In genomic region chr17:50459081-50459676, GRCh38 we compare ENCODE assay signal across 16 cellular contexts. TPM values are rescaled to one million over a fixed set of nuclear protein-coding genes. Genes with fewer than 3 reads are reported as not detected.
DNase-seq lines count a peak whose midpoint lies in the region; ATAC-seq, FAIRE-seq and TF ChIP-seq lines count a peak whose summit lies in the region.
"Had no signal": no experiment of that assay in that cellular context is flagged by ENCODE, and none has a peak within 500 bp of the region (broad histone marks: within the 10 kb centered on the region; RNA-seq: fewer than 3 reads in every experiment).

No MANE protein-coding gene starts in this region.

- H3K27me3 Mint-ChIP-seq in natural killer cell (ENCODE audit: low read depth in 2 of 2): no peaks in the 10 kb centered on the region
- no peaks in the 10 kb centered on the region for H3K27me3 Mint-ChIP-seq in stimulated activated naive CD8-positive, alpha-beta T cell treated with anti-CD3 and anti-CD28 coated beads, Interleukin-15, amount 100 ng/mL, for 72 hours
- H3K27me3 Mint-ChIP-seq: B cell; effector memory CD8-positive, alpha-beta T cell had no signal

- H3K9ac ChIP-seq in BLaER1 treated with 17β-estradiol and CSF1 and Interleukin-3, amounts not matched to agents 10 nM and 100 nM: 0 out of 22 replicates have a peak overlapping the region, but pooled peaks of 1 of the 11 experiments have one; percentile 7
- peak overlapping the region; percentile 17; the same call in 1 of the 2 replicates for H3K9ac ChIP-seq in HepG2 (ENCODE audit: insufficient read depth, low read depth, low read length)

- no peaks in the 10 kb centered on the region for H3K27me3 ChIP-seq in BLaER1 treated with 17β-estradiol and CSF1 and Interleukin-3, amounts not matched to agents 10 nM and 100 nM
- no peaks in the 10 kb centered on the region for H3K27me3 ChIP-seq in WERI-Rb-1 (ENCODE audit: insufficient read depth, low read depth, severe bottlenecking)
- no peaks in the 10 kb centered on the region for H3K27me3 ChIP-seq in HepG2 (ENCODE audit: control insufficient read depth in 1 of 2, insufficient read depth in 2 of 2, low read length in 2 of 2)
- H3K27me3 ChIP-seq: ascending aorta, SJSA1, upper lobe of left lung had no signal

- no peak for TF ChIP-seq RAD21 in HepG2 (CRISPR knock-in tag; IDR thresholded peaks at IDR 0.05)

- peaks cover 0 to 44% (median 0%) of the 10 kb centered on the region in 11 experiments; a peak in 5 of 22 replicates for H3K36me3 ChIP-seq in BLaER1 treated with 17β-estradiol and CSF1 and Interleukin-3, amounts not matched to agents 10 nM and 100 nM
- H3K36me3 ChIP-seq in WERI-Rb-1 (no peaks in the 10 kb centered on the region), HepG2 (replicated peaks in 1 of 2; ENCODE audit: control insufficient read depth in 1 of 2, insufficient read depth in 2 of 2, low read length in 2 of 2) (peaks cover 10 to 24% of the 10 kb centered on the region in 2 experiments; a peak in 4 of 5 replicates)
- H3K36me3 ChIP-seq: SJSA1 had no signal

- DNase-seq in HT-29 (ENCODE audit: low spot score) (peak; percentile 67), WERI-Rb-1 (no peak), HepG2 (ENCODE audit: low spot score) (peak; percentile 95), NK-92 (lab: John Stamatoyannopoulos, UW; ENCODE audit: unreplicated experiment) (no peak), natural killer cell (no peak), GM19238 (ENCODE audit: insufficient read length, low spot score) (no peak)
- DNase-seq in stimulated activated naive CD8-positive, alpha-beta T cell treated with anti-CD3 and anti-CD28 coated beads, Interleukin-15, amount 100 ng/mL, for 72 hours: no peak
- DNase-seq: effector memory CD8-positive, alpha-beta T cell; H7; NCI-H446 had no signal

- no peak overlapping the region for H3K27ac Mint-ChIP-seq in natural killer cell
- H3K27ac Mint-ChIP-seq in stimulated activated naive CD8-positive, alpha-beta T cell treated with anti-CD3 and anti-CD28 coated beads, Interleukin-15, amount 100 ng/mL, for 72 hours: no peak overlapping the region
- H3K27ac Mint-ChIP-seq: B cell; effector memory CD8-positive, alpha-beta T cell had no signal

- 0 out of 22 replicates have a peak overlapping the region, but pooled peaks of 2 of the 11 experiments have one; percentile 3 to 12 for H3K27ac ChIP-seq in BLaER1 treated with 17β-estradiol and CSF1 and Interleukin-3, amounts not matched to agents 10 nM and 100 nM
- H3K27ac ChIP-seq in WERI-Rb-1: peak overlapping the region; percentile 42
- H3K27ac ChIP-seq in HepG2 (ENCODE audit: extremely low read length, insufficient read depth, low read length): peak overlapping the region; percentile 41
- H3K27ac ChIP-seq: ascending aorta, SJSA1, upper lobe of left lung, VCaP had no signal

- peaks cover 25 to 43% (median 34%) of the 10 kb centered on the region in 10 experiments for H3K4me1 ChIP-seq in BLaER1 treated with 17β-estradiol and CSF1 and Interleukin-3, amounts not matched to agents 10 nM and 100 nM
- peaks cover 24% of the 10 kb centered on the region for H3K4me1 ChIP-seq in HepG2 (ENCODE audit: insufficient read depth, low read length)
- H3K4me1 ChIP-seq: ascending aorta, upper lobe of left lung had no signal

- POLR2A ChIA-PET in HepG2 (lab: Yijun Ruan, JAX): interaction anchor here (0.7 to 2.8 kb wide), 10 partner anchors 9 to 232 kb away, joined by 3 to 23 read pairs (median 8); partner anchors contain the start of genes ACSF2, CHAD and LRRC59

- no peak overlapping the region for H3K4me3 ChIP-seq in BLaER1 treated with 17β-estradiol and CSF1 and Interleukin-3, amounts not matched to agents 10 nM and 100 nM
- H3K4me3 ChIP-seq in WERI-Rb-1 (ENCODE audit: low read depth, low read length) (no peak overlapping the region), HepG2 (replicated peaks in 1 of 3; ENCODE audit: insufficient read depth in 1 of 3, low read depth in 2 of 3, low read length in 3 of 3) (peak overlapping the region in 1 of 3 experiments; percentile 18; a peak in 1 of 6 replicates)
- H3K4me3 ChIP-seq: ascending aorta, SJSA1, upper lobe of left lung had no signal

- no peaks in the 10 kb centered on the region for H3K9me3 ChIP-seq in BLaER1 treated with 17β-estradiol and CSF1 and Interleukin-3, amounts not matched to agents 10 nM and 100 nM (replicated peaks in 1 of 11)
- H3K9me3 ChIP-seq in WERI-Rb-1 (ENCODE audit: severe bottlenecking): no peaks in the 10 kb centered on the region
- H3K9me3 ChIP-seq in HepG2 (ENCODE audit: low read length): no peaks in the 10 kb centered on the region
- H3K9me3 ChIP-seq: ascending aorta, SJSA1, upper lobe of left lung had no signal

- CTCF ChIA-PET in HepG2 (lab: Yijun Ruan, JAX; ENCODE audit: low intra/inter-chr PET ratio, low total read pairs): no interaction called here

- TF ChIP-seq CTCF in WERI-Rb-1 (IDR thresholded peaks at IDR 0.05; ENCODE audit: low read depth, low read length) (no peak), HepG2 (CRISPR knock-in tag; IDR thresholded peaks at IDR 0.05) (peak; percentile 26), natural killer cell (IDR thresholded peaks at IDR 0.05) (no peak)

- H3K79me2 ChIP-seq in HepG2 (ENCODE audit: insufficient read depth, low read length): no peaks in the 10 kb centered on the region

- H3K9me3 Mint-ChIP-seq in natural killer cell: no peaks in the 10 kb centered on the region
- H3K9me3 Mint-ChIP-seq in stimulated activated naive CD8-positive, alpha-beta T cell treated with anti-CD3 and anti-CD28 coated beads, Interleukin-15, amount 100 ng/mL, for 72 hours: no peaks in the 10 kb centered on the region
- H3K9me3 Mint-ChIP-seq: effector memory CD8-positive, alpha-beta T cell had no signal

- in situ Hi-C loops in HepG2 (cut with HindIII; ENCODE audit: extremely low pct_ligation_motif_present, low pct_unique_long_range_greater_than_20kb): no loop called here

- no peaks in the 10 kb centered on the region for H3K36me3 Mint-ChIP-seq in natural killer cell

- peak overlapping the region; percentile 27 to 76 (median 55); a peak in 21 of 22 replicates for H3K4me2 ChIP-seq in BLaER1 treated with 17β-estradiol and CSF1 and Interleukin-3, amounts not matched to agents 10 nM and 100 nM
- H3K4me2 ChIP-seq in HepG2 (ENCODE audit: low read depth, low read length): peak overlapping the region; percentile 62

- TF ChIP-seq EP300 in HepG2 (IDR thresholded peaks at IDR 0.05; ENCODE audit: low read depth in 2 of 2, low read length in 2 of 2): peak; percentile 39 to 57; a peak in 2 of 4 replicates
- TF ChIP-seq EP300 in HepG2 (CRISPR knock-in tag; IDR thresholded peaks at IDR 0.05; ENCODE audit: borderline replicate concordance): no peak; the same call in 1 of the 2 replicates

- BruUV-seq in HepG2 (replicated peaks; lab: Mats Ljungman, UMichigan): no TSS peak

- H4K20me1 ChIP-seq in BLaER1 treated with 17β-estradiol and CSF1 and Interleukin-3, amounts not matched to agents 10 nM and 100 nM: peaks cover 0 to 30% (median 0%) of the 10 kb centered on the region in 11 experiments; a peak in 2 of 22 replicates
- no peaks in the 10 kb centered on the region; the same call in 1 of the 2 replicates for H4K20me1 ChIP-seq in HepG2 (ENCODE audit: insufficient read depth, low read length)

- no peak overlapping the region for H3K4me3 Mint-ChIP-seq in natural killer cell
- no peak overlapping the region for H3K4me3 Mint-ChIP-seq in stimulated activated naive CD8-positive, alpha-beta T cell treated with anti-CD3 and anti-CD28 coated beads, Interleukin-15, amount 100 ng/mL, for 72 hours
- H3K4me3 Mint-ChIP-seq: B cell; effector memory CD8-positive, alpha-beta T cell had no signal

- ATAC-seq in HepG2 (peak; percentile 89), natural killer cell (no peak)
- ATAC-seq in stimulated activated naive CD8-positive, alpha-beta T cell treated with anti-CD3 and anti-CD28 coated beads, Interleukin-15, amount 100 ng/mL, for 72 hours: no peak
- ATAC-seq: effector memory CD8-positive, alpha-beta T cell had no signal

- 26% methylated on average over 10 of the region's 11 CpGs for WGBS in HepG2 (ENCODE audit: low lambda C conversion rate)

- H3K4me1 Mint-ChIP-seq in natural killer cell: no peaks in the 10 kb centered on the region
- no peaks in the 10 kb centered on the region for H3K4me1 Mint-ChIP-seq in stimulated activated naive CD8-positive, alpha-beta T cell treated with anti-CD3 and anti-CD28 coated beads, Interleukin-15, amount 100 ng/mL, for 72 hours

- peak; percentile 20 to 31; a peak in 2 of 4 replicates for TF ChIP-seq POLR2A in HepG2 (IDR thresholded peaks at IDR 0.05; ENCODE audit: insufficient read depth in 1 of 2, low read depth in 2 of 2, low read length in 2 of 2)

- FAIRE-seq in HepG2 (lab: Jason Lieb, UNC): peak; percentile 96

- intact Hi-C loops in HepG2 (cut with micrococcal nuclease; ENCODE audit: unreplicated experiment): loop anchor here (1.0 kb wide), 1 partner anchor 63 kb away; no protein-coding TSS in a partner anchor
- intact Hi-C loops in natural killer cell (cut with micrococcal nuclease): no loop called here

- H2AFZ ChIP-seq in HepG2 (ENCODE audit: low read length): no peak overlapping the region

RNA-seq across cellular contexts. Expression of gene CHAD, which starts 9.5 kb away (rescaled TPM):
- not detected in 2 replicates for total RNA-seq in HT-29 (2014; rRNA removed; shearing (Covaris generic))
- total RNA-seq in HepG2 (2016; rRNA removed; fragmentation: Illumina TruSeq; extraction: Trizol) (not detected in 2 replicates), natural killer cell (under 1 TPM in 1 of 3 donors, not detected in 2; 0.60 TPM)
- total RNA-seq in HepG2 (2016; cell fraction: cytosol; rRNA removed; fragmentation: Illumina TruSeq; extraction: Trizol; ENCODE audit: low read depth): not detected in 2 replicates
- total RNA-seq in HepG2 (2016; cell fraction: insoluble cytoplasmic fraction; rRNA removed; fragmentation: Illumina TruSeq; extraction: Trizol): 0.09 TPM in 1 of 2 replicates, not detected in the other
- not detected in 2 replicates for total RNA-seq in HepG2 (2016; cell fraction: membrane; rRNA removed; fragmentation: Illumina TruSeq; extraction: Trizol)
- not detected in 2 replicates for total RNA-seq in HepG2 (2016; cell fraction: nucleus; rRNA removed; fragmentation: Illumina TruSeq; extraction: Trizol)
- polyA plus RNA-seq in HepG2 (2011; rRNA removed): 1.4 and 2.2 TPM in 2 replicates
- 0.56 and 1.1 TPM in 2 replicates for polyA plus RNA-seq in HepG2 (2011; cell fraction: cytosol; rRNA removed)
- 7.9 and 10.0 TPM in 2 replicates for polyA plus RNA-seq in HepG2 (2011; cell fraction: nucleus; rRNA removed)
- polyA plus RNA-seq in HepG2 (2012): 4.3 and 5.0 TPM in 2 replicates
- not detected in 2 replicates for polyA plus RNA-seq in HepG2 (2016; cell fraction: cytosol; fragmentation: Illumina TruSeq; extraction: Trizol; ENCODE audit: low read depth)
- not detected in 2 replicates for polyA plus RNA-seq in HepG2 (2016; cell fraction: insoluble cytoplasmic fraction; fragmentation: Illumina TruSeq; extraction: Trizol; ENCODE audit: low read depth)
- polyA plus RNA-seq in HepG2 (2016; cell fraction: membrane; fragmentation: Illumina TruSeq; extraction: Trizol; ENCODE audit: low read depth): not detected in 2 replicates
- polyA plus RNA-seq in HepG2 (2016; cell fraction: nucleus; fragmentation: Illumina TruSeq; extraction: Trizol; ENCODE audit: insufficient read depth, low read depth): 1.1 TPM in 1 of 2 replicates, not detected in the other
- polyA minus RNA-seq in HepG2 (2011; rRNA and poly(A)+ RNA removed; ENCODE audit: low replicate concordance): 0.07 and 1.3 TPM in 2 replicates
- polyA minus RNA-seq in HepG2 (2011; cell fraction: cytosol; rRNA and poly(A)+ RNA removed): not detected in 2 replicates
- polyA minus RNA-seq in HepG2 (2011; cell fraction: nucleus; rRNA and poly(A)+ RNA removed): 0.64 and 0.87 TPM in 2 replicates
- total RNA-seq: ascending aorta, H7, SJSA1 had no signal

RNA-seq across cellular contexts. Expression of gene RSAD1, which starts 19.5 kb away (rescaled TPM):
- 27.9 and 30.9 TPM in 2 replicates for total RNA-seq in HT-29 (2014; rRNA removed; shearing (Covaris generic))
- total RNA-seq in HepG2 (2016; rRNA removed; fragmentation: Illumina TruSeq; extraction: Trizol) (16.0 and 22.7 TPM in 2 replicates), natural killer cell (10 to 100 TPM; 49.0 to 71.3 (median 56.5) TPM)
- 7.3 and 10.0 TPM in 2 replicates for total RNA-seq in HepG2 (2016; cell fraction: cytosol; rRNA removed; fragmentation: Illumina TruSeq; extraction: Trizol; ENCODE audit: low read depth)
- total RNA-seq in HepG2 (2016; cell fraction: insoluble cytoplasmic fraction; rRNA removed; fragmentation: Illumina TruSeq; extraction: Trizol): 16.9 and 22.5 TPM in 2 replicates
- total RNA-seq in HepG2 (2016; cell fraction: membrane; rRNA removed; fragmentation: Illumina TruSeq; extraction: Trizol): 13.4 and 14.3 TPM in 2 replicates
- total RNA-seq in HepG2 (2016; cell fraction: nucleus; rRNA removed; fragmentation: Illumina TruSeq; extraction: Trizol): 30.4 and 33.5 TPM in 2 replicates
- 27.7 and 36.1 TPM in 2 replicates for polyA plus RNA-seq in HepG2 (2011; rRNA removed)
- 18.4 and 20.0 TPM in 2 replicates for polyA plus RNA-seq in HepG2 (2011; cell fraction: cytosol; rRNA removed)
- polyA plus RNA-seq in HepG2 (2011; cell fraction: nucleus; rRNA removed): 105 and 113 TPM in 2 replicates
- 23.6 and 33.3 TPM in 2 replicates for polyA plus RNA-seq in HepG2 (2012)
- polyA plus RNA-seq in HepG2 (2016; cell fraction: cytosol; fragmentation: Illumina TruSeq; extraction: Trizol; ENCODE audit: low read depth): 5.4 and 6.8 TPM in 2 replicates
- polyA plus RNA-seq in HepG2 (2016; cell fraction: insoluble cytoplasmic fraction; fragmentation: Illumina TruSeq; extraction: Trizol; ENCODE audit: low read depth): 26.1 and 30.3 TPM in 2 replicates
- 12.5 and 12.8 TPM in 2 replicates for polyA plus RNA-seq in HepG2 (2016; cell fraction: membrane; fragmentation: Illumina TruSeq; extraction: Trizol; ENCODE audit: low read depth)
- polyA plus RNA-seq in HepG2 (2016; cell fraction: nucleus; fragmentation: Illumina TruSeq; extraction: Trizol; ENCODE audit: insufficient read depth, low read depth): 76.0 and 77.9 TPM in 2 replicates
- polyA minus RNA-seq in HepG2 (2011; rRNA and poly(A)+ RNA removed; ENCODE audit: low replicate concordance): 18.5 and 34.3 TPM in 2 replicates
- polyA minus RNA-seq in HepG2 (2011; cell fraction: cytosol; rRNA and poly(A)+ RNA removed): 8.6 and 9.4 TPM in 2 replicates
- polyA minus RNA-seq in HepG2 (2011; cell fraction: nucleus; rRNA and poly(A)+ RNA removed): 53.4 and 55.7 TPM in 2 replicates

RNA-seq across cellular contexts. Expression of gene ACSF2, which starts 33.2 kb away (rescaled TPM):
- total RNA-seq in HT-29 (2014; rRNA removed; shearing (Covaris generic)): 60.0 and 66.2 TPM in 2 replicates
- total RNA-seq in HepG2 (2016; rRNA removed; fragmentation: Illumina TruSeq; extraction: Trizol) (32.0 and 87.3 TPM in 2 replicates), natural killer cell (10 to 100 TPM; 24.2 to 40.6 (median 25.8) TPM)
- total RNA-seq in HepG2 (2016; cell fraction: cytosol; rRNA removed; fragmentation: Illumina TruSeq; extraction: Trizol; ENCODE audit: low read depth): 20.7 and 23.9 TPM in 2 replicates
- total RNA-seq in HepG2 (2016; cell fraction: insoluble cytoplasmic fraction; rRNA removed; fragmentation: Illumina TruSeq; extraction: Trizol): 26.9 and 94.3 TPM in 2 replicates
- total RNA-seq in HepG2 (2016; cell fraction: membrane; rRNA removed; fragmentation: Illumina TruSeq; extraction: Trizol): 19.8 and 21.0 TPM in 2 replicates
- 90.8 and 95.0 TPM in 2 replicates for total RNA-seq in HepG2 (2016; cell fraction: nucleus; rRNA removed; fragmentation: Illumina TruSeq; extraction: Trizol)
- polyA plus RNA-seq in HepG2 (2011; rRNA removed): 109 and 117 TPM in 2 replicates
- 68.6 and 80.4 TPM in 2 replicates for polyA plus RNA-seq in HepG2 (2011; cell fraction: cytosol; rRNA removed)
- polyA plus RNA-seq in HepG2 (2011; cell fraction: nucleus; rRNA removed): 334 and 438 TPM in 2 replicates
- polyA plus RNA-seq in HepG2 (2012): 79.7 and 97.7 TPM in 2 replicates
- polyA plus RNA-seq in HepG2 (2016; cell fraction: cytosol; fragmentation: Illumina TruSeq; extraction: Trizol; ENCODE audit: low read depth): 8.6 and 9.0 TPM in 2 replicates
- 26.3 and 30.3 TPM in 2 replicates for polyA plus RNA-seq in HepG2 (2016; cell fraction: insoluble cytoplasmic fraction; fragmentation: Illumina TruSeq; extraction: Trizol; ENCODE audit: low read depth)
- 13.4 and 14.3 TPM in 2 replicates for polyA plus RNA-seq in HepG2 (2016; cell fraction: membrane; fragmentation: Illumina TruSeq; extraction: Trizol; ENCODE audit: low read depth)
- 198 and 222 TPM in 2 replicates for polyA plus RNA-seq in HepG2 (2016; cell fraction: nucleus; fragmentation: Illumina TruSeq; extraction: Trizol; ENCODE audit: insufficient read depth, low read depth)
- 87.1 and 260 TPM in 2 replicates for polyA minus RNA-seq in HepG2 (2011; rRNA and poly(A)+ RNA removed; ENCODE audit: low replicate concordance)
- polyA minus RNA-seq in HepG2 (2011; cell fraction: cytosol; rRNA and poly(A)+ RNA removed): 32.1 and 36.7 TPM in 2 replicates
- 111 and 114 TPM in 2 replicates for polyA minus RNA-seq in HepG2 (2011; cell fraction: nucleus; rRNA and poly(A)+ RNA removed)

RNA-seq across cellular contexts. Expression of gene MYCBPAP, which starts 49.1 kb away (rescaled TPM):
- not detected in 2 replicates for total RNA-seq in HT-29 (2014; rRNA removed; shearing (Covaris generic))
- total RNA-seq in HepG2 (2016; rRNA removed; fragmentation: Illumina TruSeq; extraction: Trizol) (0.24 and 0.36 TPM in 2 replicates), natural killer cell (1 to 10 TPM in 1 of 3 donors, under 1 TPM in 2; 0.26 to 4.9 (median 0.70) TPM)
- total RNA-seq in HepG2 (2016; cell fraction: cytosol; rRNA removed; fragmentation: Illumina TruSeq; extraction: Trizol; ENCODE audit: low read depth): not detected in 2 replicates
- 0.09 and 0.32 TPM in 2 replicates for total RNA-seq in HepG2 (2016; cell fraction: insoluble cytoplasmic fraction; rRNA removed; fragmentation: Illumina TruSeq; extraction: Trizol)
- total RNA-seq in HepG2 (2016; cell fraction: membrane; rRNA removed; fragmentation: Illumina TruSeq; extraction: Trizol): 0.41 TPM in 1 of 2 replicates, not detected in the other
- total RNA-seq in HepG2 (2016; cell fraction: nucleus; rRNA removed; fragmentation: Illumina TruSeq; extraction: Trizol): 0.47 and 1.0 TPM in 2 replicates
- polyA plus RNA-seq in HepG2 (2011; rRNA removed): 0.18 and 0.22 TPM in 2 replicates
- polyA plus RNA-seq in HepG2 (2011; cell fraction: cytosol; rRNA removed): 0.12 and 0.13 TPM in 2 replicates
- 0.69 and 1.0 TPM in 2 replicates for polyA plus RNA-seq in HepG2 (2011; cell fraction: nucleus; rRNA removed)
- 0.48 and 0.56 TPM in 2 replicates for polyA plus RNA-seq in HepG2 (2012)
- not detected in 2 replicates for polyA plus RNA-seq in HepG2 (2016; cell fraction: cytosol; fragmentation: Illumina TruSeq; extraction: Trizol; ENCODE audit: low read depth)
- polyA plus RNA-seq in HepG2 (2016; cell fraction: insoluble cytoplasmic fraction; fragmentation: Illumina TruSeq; extraction: Trizol; ENCODE audit: low read depth): 0.36 and 0.41 TPM in 2 replicates
- polyA plus RNA-seq in HepG2 (2016; cell fraction: membrane; fragmentation: Illumina TruSeq; extraction: Trizol; ENCODE audit: low read depth): 0.07 TPM in 1 of 2 replicates, not detected in the other
- polyA plus RNA-seq in HepG2 (2016; cell fraction: nucleus; fragmentation: Illumina TruSeq; extraction: Trizol; ENCODE audit: insufficient read depth, low read depth): 0.93 and 1.1 TPM in 2 replicates
- polyA minus RNA-seq in HepG2 (2011; rRNA and poly(A)+ RNA removed; ENCODE audit: low replicate concordance): 0.33 TPM in 1 of 2 replicates, not detected in the other
- not detected in 2 replicates for polyA minus RNA-seq in HepG2 (2011; cell fraction: cytosol; rRNA and poly(A)+ RNA removed)
- 0.52 and 0.75 TPM in 2 replicates for polyA minus RNA-seq in HepG2 (2011; cell fraction: nucleus; rRNA and poly(A)+ RNA removed)
- total RNA-seq: SJSA1 had no signal

Comparison
In these comparisons a context has a peak if more than half of its experiments do, and no peak if none do; other contexts are left out.
1. DNase-seq: peak in HT-29 (single experiment) and HepG2 (single experiment); none in WERI-Rb-1 (single experiment), NK-92 (single experiment), natural killer cell (single experiment), GM19238 (single experiment) and stimulated activated naive CD8-positive, alpha-beta T cell treated with anti-CD3 and anti-CD28 coated beads, Interleukin-15, amount 100 ng/mL, for 72 hours (0 of 2).